2 cellular contexts compared by ENCODE assay signal in the genomic region with DNA sequence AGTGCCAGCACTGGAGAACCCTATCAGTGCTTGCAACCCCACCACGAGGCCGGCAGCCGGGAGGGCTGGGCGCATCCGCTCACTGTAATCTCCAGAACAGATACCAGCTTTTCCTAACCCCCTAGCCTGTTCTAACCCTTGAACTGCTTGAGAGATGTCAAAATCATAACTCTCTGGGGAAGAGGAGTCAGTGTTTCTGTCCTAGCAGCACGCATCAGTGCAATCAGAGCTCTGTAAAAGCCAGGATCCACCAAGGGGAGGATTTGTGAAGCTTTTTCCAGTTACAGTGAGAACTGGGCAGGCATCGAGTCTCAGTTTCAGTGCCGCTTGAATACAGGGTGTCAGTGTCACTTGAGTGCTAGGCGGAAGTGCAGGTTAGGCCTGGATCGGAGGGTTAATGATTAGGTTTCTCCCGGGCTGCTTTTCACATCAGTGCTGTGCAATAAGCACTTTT.
TF ChIP-seq lines count a peak whose summit lies in the region.

No MANE protein-coding gene starts in this region.

TF ChIP-seq in WTC11, 78 proteins besides CTCF, POLR2A, EP300 and RAD21 (continued from another document):
- TF ChIP-seq, protein P1, sequence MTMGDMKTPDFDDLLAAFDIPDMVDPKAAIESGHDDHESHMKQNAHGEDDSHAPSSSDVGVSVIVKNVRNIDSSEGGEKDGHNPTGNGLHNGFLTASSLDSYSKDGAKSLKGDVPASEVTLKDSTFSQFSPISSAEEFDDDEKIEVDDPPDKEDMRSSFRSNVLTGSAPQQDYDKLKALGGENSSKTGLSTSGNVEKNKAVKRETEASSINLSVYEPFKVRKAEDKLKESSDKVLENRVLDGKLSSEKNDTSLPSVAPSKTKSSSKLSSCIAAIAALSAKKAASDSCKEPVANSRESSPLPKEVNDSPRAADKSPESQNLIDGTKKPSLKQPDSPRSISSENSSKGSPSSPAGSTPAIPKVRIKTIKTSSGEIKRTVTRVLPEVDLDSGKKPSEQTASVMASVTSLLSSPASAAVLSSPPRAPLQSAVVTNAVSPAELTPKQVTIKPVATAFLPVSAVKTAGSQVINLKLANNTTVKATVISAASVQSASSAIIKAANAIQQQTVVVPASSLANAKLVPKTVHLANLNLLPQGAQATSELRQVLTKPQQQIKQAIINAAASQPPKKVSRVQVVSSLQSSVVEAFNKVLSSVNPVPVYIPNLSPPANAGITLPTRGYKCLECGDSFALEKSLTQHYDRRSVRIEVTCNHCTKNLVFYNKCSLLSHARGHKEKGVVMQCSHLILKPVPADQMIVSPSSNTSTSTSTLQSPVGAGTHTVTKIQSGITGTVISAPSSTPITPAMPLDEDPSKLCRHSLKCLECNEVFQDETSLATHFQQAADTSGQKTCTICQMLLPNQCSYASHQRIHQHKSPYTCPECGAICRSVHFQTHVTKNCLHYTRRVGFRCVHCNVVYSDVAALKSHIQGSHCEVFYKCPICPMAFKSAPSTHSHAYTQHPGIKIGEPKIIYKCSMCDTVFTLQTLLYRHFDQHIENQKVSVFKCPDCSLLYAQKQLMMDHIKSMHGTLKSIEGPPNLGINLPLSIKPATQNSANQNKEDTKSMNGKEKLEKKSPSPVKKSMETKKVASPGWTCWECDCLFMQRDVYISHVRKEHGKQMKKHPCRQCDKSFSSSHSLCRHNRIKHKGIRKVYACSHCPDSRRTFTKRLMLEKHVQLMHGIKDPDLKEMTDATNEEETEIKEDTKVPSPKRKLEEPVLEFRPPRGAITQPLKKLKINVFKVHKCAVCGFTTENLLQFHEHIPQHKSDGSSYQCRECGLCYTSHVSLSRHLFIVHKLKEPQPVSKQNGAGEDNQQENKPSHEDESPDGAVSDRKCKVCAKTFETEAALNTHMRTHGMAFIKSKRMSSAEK (CRISPR knock-in tag; IDR thresholded peaks at IDR 0.05; ENCODE audit: borderline replicate concordance) = no peak
- TF ChIP-seq RELA (CRISPR knock-in tag; IDR thresholded peaks at IDR 0.05; ENCODE audit: borderline replicate concordance) = no peak
- TF ChIP-seq JUN (CRISPR knock-in tag; IDR thresholded peaks at IDR 0.05) = no peak
- no peak for TF ChIP-seq SP1 (CRISPR knock-in tag; conservative IDR thresholded peaks at IDR 0.05)
- TF ChIP-seq MYBL2 (CRISPR knock-in tag; IDR thresholded peaks at IDR 0.05) = no peak

TF ChIP-seq in HepG2, 621 proteins besides CTCF, POLR2A, EP300 and RAD21 (continued from another document and continues in another):
- TF ChIP-seq, protein P2, sequence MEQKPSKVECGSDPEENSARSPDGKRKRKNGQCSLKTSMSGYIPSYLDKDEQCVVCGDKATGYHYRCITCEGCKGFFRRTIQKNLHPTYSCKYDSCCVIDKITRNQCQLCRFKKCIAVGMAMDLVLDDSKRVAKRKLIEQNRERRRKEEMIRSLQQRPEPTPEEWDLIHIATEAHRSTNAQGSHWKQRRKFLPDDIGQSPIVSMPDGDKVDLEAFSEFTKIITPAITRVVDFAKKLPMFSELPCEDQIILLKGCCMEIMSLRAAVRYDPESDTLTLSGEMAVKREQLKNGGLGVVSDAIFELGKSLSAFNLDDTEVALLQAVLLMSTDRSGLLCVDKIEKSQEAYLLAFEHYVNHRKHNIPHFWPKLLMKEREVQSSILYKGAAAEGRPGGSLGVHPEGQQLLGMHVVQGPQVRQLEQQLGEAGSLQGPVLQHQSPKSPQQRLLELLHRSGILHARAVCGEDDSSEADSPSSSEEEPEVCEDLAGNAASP (CRISPR knock-in tag; IDR thresholded peaks at IDR 0.05; ENCODE audit: borderline replicate concordance) = peak; percentile 42; the same call in 1 of the 2 replicates
- TF ChIP-seq RXRB (CRISPR knock-in tag; IDR thresholded peaks at IDR 0.05; ENCODE audit: borderline replicate concordance) (peak; percentile 47; the same call in 1 of the 2 replicates), ZNF766 (CRISPR knock-in tag; IDR thresholded peaks at IDR 0.05; ENCODE audit: borderline replicate concordance) (peak; percentile 64; the same call in 1 of the 2 replicates), ELF3 (CRISPR knock-in tag; IDR thresholded peaks at IDR 0.05) (peak; percentile 97), ZFP82 (CRISPR knock-in tag; IDR thresholded peaks at IDR 0.05; ENCODE audit: borderline replicate concordance) (no peak), ZNF558 (CRISPR knock-in tag; IDR thresholded peaks at IDR 0.05; ENCODE audit: borderline replicate concordance) (peak; percentile 61; the same call in 1 of the 2 replicates), SIX1 (CRISPR knock-in tag; IDR thresholded peaks at IDR 0.05; ENCODE audit: borderline replicate concordance) (peak; percentile 64; the same call in 1 of the 2 replicates), BORCS8-MEF2B (CRISPR knock-in tag; IDR thresholded peaks at IDR 0.05) (peak; percentile 40; the same call in 1 of the 2 replicates), ZNF292 (CRISPR knock-in tag; IDR thresholded peaks at IDR 0.05; ENCODE audit: borderline replicate concordance, low read depth) (peak; percentile 94; the same call in 1 of the 2 replicates), GABPA (IDR thresholded peaks at IDR 0.05; ENCODE audit: low read depth, low read length) (no peak), GABPA (CRISPR knock-in tag; IDR thresholded peaks at IDR 0.05; ENCODE audit: low read depth) (peak; percentile 74), ZNF605 (CRISPR knock-in tag; IDR thresholded peaks at IDR 0.05) (peak; percentile 86), ETV5 (CRISPR knock-in tag; IDR thresholded peaks at IDR 0.05; ENCODE audit: borderline replicate concordance) (peak; percentile 60; the same call in 1 of the 2 replicates), ELF4 (CRISPR knock-in tag; IDR thresholded peaks at IDR 0.05; ENCODE audit: borderline replicate concordance) (0 out of 2 replicates have a peak, but pooled peaks have one; percentile 36)
- TF ChIP-seq, protein P3, sequence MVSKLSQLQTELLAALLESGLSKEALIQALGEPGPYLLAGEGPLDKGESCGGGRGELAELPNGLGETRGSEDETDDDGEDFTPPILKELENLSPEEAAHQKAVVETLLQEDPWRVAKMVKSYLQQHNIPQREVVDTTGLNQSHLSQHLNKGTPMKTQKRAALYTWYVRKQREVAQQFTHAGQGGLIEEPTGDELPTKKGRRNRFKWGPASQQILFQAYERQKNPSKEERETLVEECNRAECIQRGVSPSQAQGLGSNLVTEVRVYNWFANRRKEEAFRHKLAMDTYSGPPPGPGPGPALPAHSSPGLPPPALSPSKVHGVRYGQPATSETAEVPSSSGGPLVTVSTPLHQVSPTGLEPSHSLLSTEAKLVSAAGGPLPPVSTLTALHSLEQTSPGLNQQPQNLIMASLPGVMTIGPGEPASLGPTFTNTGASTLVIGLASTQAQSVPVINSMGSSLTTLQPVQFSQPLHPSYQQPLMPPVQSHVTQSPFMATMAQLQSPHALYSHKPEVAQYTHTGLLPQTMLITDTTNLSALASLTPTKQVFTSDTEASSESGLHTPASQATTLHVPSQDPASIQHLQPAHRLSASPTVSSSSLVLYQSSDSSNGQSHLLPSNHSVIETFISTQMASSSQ (IDR thresholded peaks at IDR 0.05; ENCODE audit: low read depth) = peak; percentile 84
- TF ChIP-seq, protein P3 (CRISPR knock-in tag; IDR thresholded peaks at IDR 0.05; ENCODE audit: borderline replicate concordance) = peak; percentile 77
- TF ChIP-seq, protein P4, sequence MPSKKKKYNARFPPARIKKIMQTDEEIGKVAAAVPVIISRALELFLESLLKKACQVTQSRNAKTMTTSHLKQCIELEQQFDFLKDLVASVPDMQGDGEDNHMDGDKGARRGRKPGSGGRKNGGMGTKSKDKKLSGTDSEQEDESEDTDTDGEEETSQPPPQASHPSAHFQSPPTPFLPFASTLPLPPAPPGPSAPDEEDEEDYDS (CRISPR knock-in tag; IDR thresholded peaks at IDR 0.05) = peak; percentile 11; the same call in 1 of the 2 replicates
- TF ChIP-seq, protein P5, sequence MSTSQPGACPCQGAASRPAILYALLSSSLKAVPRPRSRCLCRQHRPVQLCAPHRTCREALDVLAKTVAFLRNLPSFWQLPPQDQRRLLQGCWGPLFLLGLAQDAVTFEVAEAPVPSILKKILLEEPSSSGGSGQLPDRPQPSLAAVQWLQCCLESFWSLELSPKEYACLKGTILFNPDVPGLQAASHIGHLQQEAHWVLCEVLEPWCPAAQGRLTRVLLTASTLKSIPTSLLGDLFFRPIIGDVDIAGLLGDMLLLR (CRISPR knock-in tag; IDR thresholded peaks at IDR 0.05) = 0 out of 2 replicates have a peak, but pooled peaks have one; percentile 19
- TF ChIP-seq, protein P6, sequence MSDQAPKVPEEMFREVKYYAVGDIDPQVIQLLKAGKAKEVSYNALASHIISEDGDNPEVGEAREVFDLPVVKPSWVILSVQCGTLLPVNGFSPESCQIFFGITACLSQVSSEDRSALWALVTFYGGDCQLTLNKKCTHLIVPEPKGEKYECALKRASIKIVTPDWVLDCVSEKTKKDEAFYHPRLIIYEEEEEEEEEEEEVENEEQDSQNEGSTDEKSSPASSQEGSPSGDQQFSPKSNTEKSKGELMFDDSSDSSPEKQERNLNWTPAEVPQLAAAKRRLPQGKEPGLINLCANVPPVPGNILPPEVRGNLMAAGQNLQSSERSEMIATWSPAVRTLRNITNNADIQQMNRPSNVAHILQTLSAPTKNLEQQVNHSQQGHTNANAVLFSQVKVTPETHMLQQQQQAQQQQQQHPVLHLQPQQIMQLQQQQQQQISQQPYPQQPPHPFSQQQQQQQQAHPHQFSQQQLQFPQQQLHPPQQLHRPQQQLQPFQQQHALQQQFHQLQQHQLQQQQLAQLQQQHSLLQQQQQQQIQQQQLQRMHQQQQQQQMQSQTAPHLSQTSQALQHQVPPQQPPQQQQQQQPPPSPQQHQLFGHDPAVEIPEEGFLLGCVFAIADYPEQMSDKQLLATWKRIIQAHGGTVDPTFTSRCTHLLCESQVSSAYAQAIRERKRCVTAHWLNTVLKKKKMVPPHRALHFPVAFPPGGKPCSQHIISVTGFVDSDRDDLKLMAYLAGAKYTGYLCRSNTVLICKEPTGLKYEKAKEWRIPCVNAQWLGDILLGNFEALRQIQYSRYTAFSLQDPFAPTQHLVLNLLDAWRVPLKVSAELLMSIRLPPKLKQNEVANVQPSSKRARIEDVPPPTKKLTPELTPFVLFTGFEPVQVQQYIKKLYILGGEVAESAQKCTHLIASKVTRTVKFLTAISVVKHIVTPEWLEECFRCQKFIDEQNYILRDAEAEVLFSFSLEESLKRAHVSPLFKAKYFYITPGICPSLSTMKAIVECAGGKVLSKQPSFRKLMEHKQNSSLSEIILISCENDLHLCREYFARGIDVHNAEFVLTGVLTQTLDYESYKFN (CRISPR knock-in tag; conservative IDR thresholded peaks at IDR 0.05) = peak; percentile 50
- TF ChIP-seq, protein P7, sequence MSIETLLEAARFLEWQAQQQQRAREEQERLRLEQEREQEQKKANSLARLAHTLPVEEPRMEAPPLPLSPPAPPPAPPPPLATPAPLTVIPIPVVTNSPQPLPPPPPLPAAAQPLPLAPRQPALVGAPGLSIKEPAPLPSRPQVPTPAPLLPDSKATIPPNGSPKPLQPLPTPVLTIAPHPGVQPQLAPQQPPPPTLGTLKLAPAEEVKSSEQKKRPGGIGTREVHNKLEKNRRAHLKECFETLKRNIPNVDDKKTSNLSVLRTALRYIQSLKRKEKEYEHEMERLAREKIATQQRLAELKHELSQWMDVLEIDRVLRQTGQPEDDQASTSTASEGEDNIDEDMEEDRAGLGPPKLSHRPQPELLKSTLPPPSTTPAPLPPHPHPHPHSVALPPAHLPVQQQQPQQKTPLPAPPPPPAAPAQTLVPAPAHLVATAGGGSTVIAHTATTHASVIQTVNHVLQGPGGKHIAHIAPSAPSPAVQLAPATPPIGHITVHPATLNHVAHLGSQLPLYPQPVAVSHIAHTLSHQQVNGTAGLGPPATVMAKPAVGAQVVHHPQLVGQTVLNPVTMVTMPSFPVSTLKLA (IDR thresholded peaks at IDR 0.05) = no peak
- TF ChIP-seq, protein P8, sequence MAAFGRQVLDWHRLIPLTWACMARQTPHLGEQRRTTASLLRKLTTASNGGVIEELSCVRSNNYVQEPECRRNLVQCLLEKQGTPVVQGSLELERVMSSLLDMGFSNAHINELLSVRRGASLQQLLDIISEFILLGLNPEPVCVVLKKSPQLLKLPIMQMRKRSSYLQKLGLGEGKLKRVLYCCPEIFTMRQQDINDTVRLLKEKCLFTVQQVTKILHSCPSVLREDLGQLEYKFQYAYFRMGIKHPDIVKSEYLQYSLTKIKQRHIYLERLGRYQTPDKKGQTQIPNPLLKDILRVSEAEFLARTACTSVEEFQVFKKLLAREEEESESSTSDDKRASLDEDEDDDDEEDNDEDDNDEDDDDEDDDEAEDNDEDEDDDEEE (CRISPR knock-in tag; IDR thresholded peaks at IDR 0.05) = 0 out of 2 replicates have a peak, but pooled peaks have one; percentile 50
- TF ChIP-seq, protein P9, sequence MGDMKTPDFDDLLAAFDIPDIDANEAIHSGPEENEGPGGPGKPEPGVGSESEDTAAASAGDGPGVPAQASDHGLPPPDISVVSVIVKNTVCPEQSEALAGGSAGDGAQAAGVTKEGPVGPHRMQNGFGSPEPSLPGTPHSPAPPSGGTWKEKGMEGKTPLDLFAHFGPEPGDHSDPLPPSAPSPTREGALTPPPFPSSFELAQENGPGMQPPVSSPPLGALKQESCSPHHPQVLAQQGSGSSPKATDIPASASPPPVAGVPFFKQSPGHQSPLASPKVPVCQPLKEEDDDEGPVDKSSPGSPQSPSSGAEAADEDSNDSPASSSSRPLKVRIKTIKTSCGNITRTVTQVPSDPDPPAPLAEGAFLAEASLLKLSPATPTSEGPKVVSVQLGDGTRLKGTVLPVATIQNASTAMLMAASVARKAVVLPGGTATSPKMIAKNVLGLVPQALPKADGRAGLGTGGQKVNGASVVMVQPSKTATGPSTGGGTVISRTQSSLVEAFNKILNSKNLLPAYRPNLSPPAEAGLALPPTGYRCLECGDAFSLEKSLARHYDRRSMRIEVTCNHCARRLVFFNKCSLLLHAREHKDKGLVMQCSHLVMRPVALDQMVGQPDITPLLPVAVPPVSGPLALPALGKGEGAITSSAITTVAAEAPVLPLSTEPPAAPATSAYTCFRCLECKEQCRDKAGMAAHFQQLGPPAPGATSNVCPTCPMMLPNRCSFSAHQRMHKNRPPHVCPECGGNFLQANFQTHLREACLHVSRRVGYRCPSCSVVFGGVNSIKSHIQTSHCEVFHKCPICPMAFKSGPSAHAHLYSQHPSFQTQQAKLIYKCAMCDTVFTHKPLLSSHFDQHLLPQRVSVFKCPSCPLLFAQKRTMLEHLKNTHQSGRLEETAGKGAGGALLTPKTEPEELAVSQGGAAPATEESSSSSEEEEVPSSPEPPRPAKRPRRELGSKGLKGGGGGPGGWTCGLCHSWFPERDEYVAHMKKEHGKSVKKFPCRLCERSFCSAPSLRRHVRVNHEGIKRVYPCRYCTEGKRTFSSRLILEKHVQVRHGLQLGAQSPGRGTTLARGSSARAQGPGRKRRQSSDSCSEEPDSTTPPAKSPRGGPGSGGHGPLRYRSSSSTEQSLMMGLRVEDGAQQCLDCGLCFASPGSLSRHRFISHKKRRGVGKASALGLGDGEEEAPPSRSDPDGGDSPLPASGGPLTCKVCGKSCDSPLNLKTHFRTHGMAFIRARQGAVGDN (CRISPR knock-in tag; IDR thresholded peaks at IDR 0.05) = peak; percentile 93
